ENCODE assay signal across 15 cellular contexts in the genomic region with DNA sequence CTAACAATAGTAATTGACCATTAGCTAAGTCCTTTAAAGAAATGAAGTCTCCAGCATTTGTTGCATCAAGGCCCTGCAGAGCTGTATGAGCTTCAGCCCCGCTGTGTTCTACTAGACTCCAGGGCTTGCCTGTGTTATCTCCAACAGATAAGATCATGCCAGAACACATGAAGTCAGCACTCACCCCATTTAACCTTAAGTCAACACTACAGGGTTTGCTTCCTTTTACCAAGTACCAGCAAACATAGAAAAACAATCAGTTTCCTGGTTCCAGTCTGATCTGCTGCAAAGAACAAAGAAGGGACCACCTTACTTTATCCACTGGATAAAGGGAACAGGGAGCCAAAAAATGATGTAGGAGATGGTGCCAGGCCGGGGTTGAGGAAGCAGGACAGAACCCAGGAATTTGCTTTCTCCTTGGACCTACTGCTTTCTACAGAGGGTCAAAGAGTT. TPM values are rescaled to one million over a fixed set of nuclear protein-coding genes. Genes with fewer than 3 reads are reported as not detected.
DNase-seq lines count a peak whose midpoint lies in the region; ATAC-seq and TF ChIP-seq lines count a peak whose summit lies in the region.
"Had no signal": no experiment of that assay in that cellular context is flagged by ENCODE, and none has a peak within 500 bp of the region (broad histone marks: within the 10 kb centered on the region; RNA-seq: fewer than 3 reads in every experiment).

No MANE protein-coding gene starts in this region.

- no peaks in the 10 kb centered on the region for H3K36me3 Mint-ChIP-seq in activated T-cell treated with anti-CD3 and anti-CD28 coated beads, Interleukin-2, amount 50 U/mL, for 4 hours (ENCODE audit: insufficient read depth)

- no peaks in the 10 kb centered on the region for H3K79me1 ChIP-seq in IMR-90 (ENCODE audit: low read depth in 1 of 2, low read length in 2 of 2)

- H2AK9ac ChIP-seq in IMR-90 (replicated peaks; ENCODE audit: low read depth, low read length, poor library complexity), result no peak overlapping the region

- intact Hi-C loops in IMR-90 (cut with micrococcal nuclease) (no loop called here), ascending aorta (cut with DNase I) (no loop called here), stomach (cut with DNase I; ENCODE audit: low total_unique reads) (no loop called here)

- H3K56ac ChIP-seq in IMR-90 (ENCODE audit: extremely low read depth, insufficient read depth, low read length), result no peak overlapping the region

- no peak for TF ChIP-seq RAD21 in IMR-90 (IDR thresholded peaks at IDR 0.05; ENCODE audit: low read length)

- H3K9me1 ChIP-seq in IMR-90 (ENCODE audit: insufficient read depth, low read length), result peaks cover 5% of the 10 kb centered on the region; the same call in 1 of the 2 replicates

- no peak overlapping the region for H3K27ac ChIP-seq in IMR-90 (ENCODE audit: insufficient read depth, low read length)
- H3K27ac ChIP-seq in ascending aorta, result peak overlapping the region; percentile 79
- peak overlapping the region; percentile 62 to 73 (median 66) for H3K27ac ChIP-seq in stomach

- ATAC-seq in IMR-90 (ENCODE audit: low read depth), result 0 out of 2 replicates have a peak, but pooled peaks have one; percentile 14
- ATAC-seq in activated T-cell treated with anti-CD3 and anti-CD28 coated beads, Interleukin-2, amount 50 U/mL, for 4 hours, result no peak
- ATAC-seq: activated CD4-positive, alpha-beta T cell treated with anti-CD3 and anti-CD28 coated beads for 36 hours; naive thymus-derived CD4-positive, alpha-beta T cell had no signal

- TF ChIP-seq EP300 in stomach (IDR thresholded peaks at IDR 0.05), result no peak

- H3K14ac ChIP-seq in IMR-90 (replicated peaks; ENCODE audit: low read depth, low read length), result 0 out of 2 replicates have a peak overlapping the region, but pooled peaks have one; percentile 22

- H3K4me1 ChIP-seq in IMR-90 (ENCODE audit: control insufficient read depth, insufficient read depth, low read length) (peaks cover 13% of the 10 kb centered on the region), ascending aorta (peaks cover 16 to 64% of the 10 kb centered on the region in 2 donors), stomach (peaks cover 28 to 66% (median 40%) of the 10 kb centered on the region in 4 donors)

- WGBS in IMR-90 (ENCODE audit: extremely low coverage in 2 of 2, insufficient read length in 1 of 2), 2 experiments, result no CpG with 5 or more reads among the region's 2 CpGs
- 17 to 32% (median 26%) methylated on average over 2 of the region's 2 CpGs for WGBS in stomach, 5 donors

- TF ChIP-seq CTCF in IMR-90 (conservative IDR thresholded peaks at IDR 0.05; ENCODE audit: low read depth, low read length), result no peak
- no peak for TF ChIP-seq CTCF in ascending aorta (IDR thresholded peaks at IDR 0.05)
- no peak for TF ChIP-seq CTCF in stomach (IDR thresholded peaks at IDR 0.05)

- H4K5ac ChIP-seq in IMR-90 (ENCODE audit: low read depth, low read length), result no peak overlapping the region

- H3K4me2 ChIP-seq in IMR-90 (ENCODE audit: low read depth, low read length), result no peak overlapping the region

- no peak overlapping the region for H4K91ac ChIP-seq in IMR-90 (ENCODE audit: insufficient read depth, low read depth, low read length)

- H3K23ac ChIP-seq in IMR-90 (ENCODE audit: low read depth, low read length), result no peak overlapping the region

- peak overlapping the region; percentile 19; the same call in 1 of the 2 replicates for H3K4ac ChIP-seq in IMR-90 (ENCODE audit: low read depth, low read length)

- H2AFZ ChIP-seq in IMR-90 (replicated peaks; ENCODE audit: low read length, poor library complexity), result no peak overlapping the region

- peaks cover 5% of the 10 kb centered on the region for H3K27me3 Mint-ChIP-seq in activated T-cell treated with anti-CD3 and anti-CD28 coated beads, Interleukin-2, amount 50 U/mL, for 4 hours (ENCODE audit: low read depth)

- H3K36me3 ChIP-seq in IMR-90 (ENCODE audit: control insufficient read depth, insufficient read depth, low read length) (no peaks in the 10 kb centered on the region), ascending aorta (no peaks in the 10 kb centered on the region), stomach (no peaks in the 10 kb centered on the region)
- H3K36me3 ChIP-seq: uterus had no signal

- H3K4me3 ChIP-seq in IMR-90 (ENCODE audit: insufficient read depth, low read depth, low read length) (no peak overlapping the region), ascending aorta (no peak overlapping the region), stomach (no peak overlapping the region)
- H3K4me3 ChIP-seq: uterus had no signal

- 0 out of 3 replicates have a peak overlapping the region, but pooled peaks have one; percentile 8 for H2BK15ac ChIP-seq in IMR-90 (ENCODE audit: low read depth, low read length)

- H3K27me3 ChIP-seq in IMR-90 (ENCODE audit: control insufficient read depth, insufficient read depth, low read length) (no peaks in the 10 kb centered on the region; the same call in 1 of the 2 replicates), ascending aorta (no peaks in the 10 kb centered on the region), stomach (no peaks in the 10 kb centered on the region)
- H3K27me3 ChIP-seq: uterus had no signal

- in situ Hi-C loops in IMR-90 (cut with MboI; ENCODE audit: low sequenced_read_pairs), result loop anchor here (5.0 kb wide), 1 partner anchor 48 kb away; no protein-coding TSS in a partner anchor

- peak overlapping the region; percentile 44 for H3K18ac ChIP-seq in IMR-90 (ENCODE audit: low read depth, low read length)

- H3K4me1 Mint-ChIP-seq in activated T-cell treated with anti-CD3 and anti-CD28 coated beads, Interleukin-2, amount 50 U/mL, for 4 hours (ENCODE audit: low read depth), result no peaks in the 10 kb centered on the region
- H3K4me1 Mint-ChIP-seq: activated CD4-positive, alpha-beta T cell treated with anti-CD3 and anti-CD28 coated beads for 36 hours; naive thymus-derived CD4-positive, alpha-beta T cell had no signal

- H2BK120ac ChIP-seq in IMR-90 (ENCODE audit: low read depth, low read length), result 0 out of 2 replicates have a peak overlapping the region, but pooled peaks have one; percentile 32

- peaks cover 4% of the 10 kb centered on the region for H3K9me3 Mint-ChIP-seq in activated T-cell treated with anti-CD3 and anti-CD28 coated beads, Interleukin-2, amount 50 U/mL, for 4 hours

- no peak overlapping the region for H2BK5ac ChIP-seq in IMR-90 (ENCODE audit: low read depth, low read length, poor library complexity, severe bottlenecking)

- no peaks in the 10 kb centered on the region for H3K9me3 ChIP-seq in IMR-90 (ENCODE audit: control insufficient read depth, insufficient read depth, low read length)
- H3K9me3 ChIP-seq in ascending aorta, result no peaks in the 10 kb centered on the region
- H3K9me3 ChIP-seq in stomach, result no peaks in the 10 kb centered on the region
- H3K9me3 ChIP-seq: uterus had no signal

- no peak overlapping the region for H2AK5ac ChIP-seq in IMR-90 (ENCODE audit: low read depth, low read length)

- BruUV-seq in IMR-90 (replicated peaks; lab: Mats Ljungman, UMichigan), result no TSS peak

- no peak overlapping the region for H3K4me3 Mint-ChIP-seq in activated T-cell treated with anti-CD3 and anti-CD28 coated beads, Interleukin-2, amount 50 U/mL, for 4 hours
- H3K4me3 Mint-ChIP-seq: activated CD4-positive, alpha-beta T cell treated with anti-CD3 and anti-CD28 coated beads for 36 hours; naive thymus-derived CD4-positive, alpha-beta T cell had no signal

- POLR2A ChIA-PET in IMR-90 (lab: Charles Lee; ENCODE audit: unreplicated experiment), result no interaction called here

- H2BK20ac ChIP-seq in IMR-90 (ENCODE audit: low read depth, low read length), result peak overlapping the region; percentile 18; the same call in 1 of the 2 replicates

- DNase-seq in IMR-90, result peak; percentile 56
- peak in 1 of 2 donors; percentile 66 for DNase-seq in ascending aorta (ENCODE audit: low spot score in 2 of 2)
- DNase-seq in hepatic stellate cell (ENCODE audit: low spot score), result peak; percentile 28
- peak; percentile 78 for DNase-seq in stomach
- no peak for DNase-seq in nucleus accumbens (lab: John Stamatoyannopoulos, UW)
- DNase-seq in activated T-cell treated with anti-CD3 and anti-CD28 coated beads, Interleukin-2, amount 50 U/mL, for 4 hours, result no peak
- no peak for DNase-seq in activated naive CD4-positive, alpha-beta T cell (lab: John Stamatoyannopoulos, UW)
- no peak for DNase-seq in KG1 (lab: John Stamatoyannopoulos, UW)
- DNase-seq: activated CD4-positive, alpha-beta T cell treated with anti-CD3 and anti-CD28 coated beads for 36 hours; DMS 273 treated with DMSO at 0.1 percent for 48 hours; glutamatergic neuron; naive thymus-derived CD4-positive, alpha-beta T cell; NCI-H187 treated with DMSO at 0.1 percent for 48 hours; SHP77 treated with DMSO at 0.1 percent for 48 hours had no signal

- H3K9ac ChIP-seq in IMR-90 (ENCODE audit: low read depth, low read length), result no peak overlapping the region

- H4K20me1 ChIP-seq in IMR-90 (ENCODE audit: insufficient read depth, low read length), result no peaks in the 10 kb centered on the region

- TF ChIP-seq POLR2A in IMR-90 (IDR thresholded peaks at IDR 0.05; ENCODE audit: low read depth, low read length) (no peak), stomach (IDR thresholded peaks at IDR 0.05) (no peak)

- H4K8ac ChIP-seq in IMR-90 (ENCODE audit: low read depth in 2 of 2, low read length in 2 of 2), result 0 out of 4 replicates have a peak overlapping the region, but pooled peaks of 1 of the 2 experiments have one; percentile 40

- CTCF ChIA-PET in IMR-90 (lab: Yijun Ruan, JAX), result no interaction called here

- dilution Hi-C loops in IMR-90 (cut with HindIII; ENCODE audit: low sequenced_read_pairs, unreplicated experiment), result no loop called here

TF ChIP-seq in IMR-90, 13 proteins besides CTCF, POLR2A, EP300 and RAD21 (continues in another document):
- TF ChIP-seq, protein P1, sequence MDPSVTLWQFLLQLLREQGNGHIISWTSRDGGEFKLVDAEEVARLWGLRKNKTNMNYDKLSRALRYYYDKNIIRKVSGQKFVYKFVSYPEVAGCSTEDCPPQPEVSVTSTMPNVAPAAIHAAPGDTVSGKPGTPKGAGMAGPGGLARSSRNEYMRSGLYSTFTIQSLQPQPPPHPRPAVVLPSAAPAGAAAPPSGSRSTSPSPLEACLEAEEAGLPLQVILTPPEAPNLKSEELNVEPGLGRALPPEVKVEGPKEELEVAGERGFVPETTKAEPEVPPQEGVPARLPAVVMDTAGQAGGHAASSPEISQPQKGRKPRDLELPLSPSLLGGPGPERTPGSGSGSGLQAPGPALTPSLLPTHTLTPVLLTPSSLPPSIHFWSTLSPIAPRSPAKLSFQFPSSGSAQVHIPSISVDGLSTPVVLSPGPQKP (IDR thresholded peaks at IDR 0.05; ENCODE audit: borderline replicate concordance, low read depth, low read length), result no peak
- no peak for TF ChIP-seq SMC3 (IDR thresholded peaks at IDR 0.05; ENCODE audit: low read depth, low read length)

RNA-seq across cellular contexts. Expression of a gene that starts 41.3 kb away (rescaled TPM):
- total RNA-seq in IMR-90 (2012; rRNA removed), result 82.5 and 86.9 TPM in 2 replicates
- polyA plus RNA-seq in IMR-90 (2012; rRNA removed), result 47.4 and 61.3 TPM in 2 replicates
- polyA plus RNA-seq in IMR-90 (2012; cell fraction: cytosol; rRNA removed), result 7.3 and 9.4 TPM in 2 replicates
- 10.8 and 45.1 TPM in 2 replicates for polyA plus RNA-seq in IMR-90 (2012; cell fraction: nucleus; rRNA removed; ENCODE audit: low replicate concordance)
- total RNA-seq in ascending aorta, result 103 TPM
- 100 to 1,000 TPM in 4 of 5 donors, 10 to 100 TPM in 1; 70.1 to 186 (median 154) TPM for total RNA-seq in stomach
- polyA plus RNA-seq in stomach, result 10 to 100 TPM in 2 of 3 donors, 1 to 10 TPM in 1; 8.5 to 40.9 (median 38.5) TPM
- total RNA-seq in activated T-cell treated with anti-CD3 and anti-CD28 coated beads, Interleukin-2, amount 50 U/mL, for 4 hours, result 1 to 10 TPM in 2 of 3 donors, under 1 TPM in 1; 0.90 to 1.3 (median 1.1) TPM
- polyA plus RNA-seq: naive thymus-derived CD4-positive, alpha-beta T cell had no signal

Comparison
In these comparisons a context has a peak if more than half of its experiments do, and no peak if none do; other contexts are left out.
1. DNase-seq: peak in IMR-90 (single experiment), hepatic stellate cell (single experiment) and stomach (single experiment); none in nucleus accumbens (0 of 56), activated T-cell treated with anti-CD3 and anti-CD28 coated beads, Interleukin-2, amount 50 U/mL, for 4 hours (single experiment), activated naive CD4-positive, alpha-beta T cell (0 of 4) and KG1 (single experiment).
2. RNA of a gene that starts 41.3 kb away (total RNA-seq): 70.1 to 186 TPM in stomach, 103 TPM in ascending aorta (single experiment) and 82.5 to 86.9 TPM in IMR-90; 0.90 to 1.3 TPM in activated T-cell treated with anti-CD3 and anti-CD28 coated beads, Interleukin-2, amount 50 U/mL, for 4 hours; every median in the first group is over 10 times any median in the second.